Comparison of ENCODE assay signal across 16 cellular contexts in genomic region chr21:15740383-15740782, GRCh38. TPM values are rescaled to one million over a fixed set of nuclear protein-coding genes. Genes with fewer than 3 reads are reported as not detected.
DNase-seq lines count a peak whose midpoint lies in the region; TF ChIP-seq lines count a peak whose summit lies in the region.
"Had no signal": no experiment of that assay in that cellular context is flagged by ENCODE, and none has a peak within 500 bp of the region (broad histone marks: within the 10 kb centered on the region; RNA-seq: fewer than 3 reads in every experiment).

No MANE protein-coding gene starts in this region.

- peaks cover 39% of the 10 kb centered on the region for H3K36me3 Mint-ChIP-seq in activated T-cell treated with anti-CD3 and anti-CD28 coated beads, Interleukin-2, amount 50 U/mL, for 24 hours (ENCODE audit: low read depth)
- H3K36me3 Mint-ChIP-seq in endothelial cell (ENCODE audit: low read depth, unreplicated experiment) (peaks cover 9% of the 10 kb centered on the region), progenitor cell of endocrine pancreas (ENCODE audit: insufficient read depth) (peaks cover 21% of the 10 kb centered on the region)

- no peak for DNase-seq in activated T-cell treated with anti-CD3 and anti-CD28 coated beads, Interleukin-2, amount 50 U/mL, for 24 hours
- no peak for DNase-seq in activated T-cell treated with anti-CD3 and anti-CD28 coated beads, Interleukin-2, amount 50 U/mL, for 1 hour
- DNase-seq in endothelial cell (ENCODE audit: low spot score) (no peak), progenitor cell of endocrine pancreas (ENCODE audit: low spot score, unreplicated experiment) (no peak), GM10266 (ENCODE audit: extremely low spot score) (no peak), cerebellar cortex (ENCODE audit: low spot score) (no peak), HPDE6-E6E7 (ENCODE audit: extremely low spot score) (no peak)
- DNase-seq: 8988T, C1 segment of cervical spinal cord, Caco-2, HCEC 1CT, NCI-H1092, NCI-H2227 treated with DMSO at 0.1 percent for 48 hours, Peyer's patch had no signal

- peak overlapping the region; percentile 7 for H3K27ac Mint-ChIP-seq in activated T-cell treated with anti-CD3 and anti-CD28 coated beads, Interleukin-2, amount 50 U/mL, for 24 hours
- H3K27ac Mint-ChIP-seq in endothelial cell (ENCODE audit: unreplicated experiment) (peak overlapping the region; percentile 1), progenitor cell of endocrine pancreas (peak overlapping the region; percentile 80)

- no peaks in the 10 kb centered on the region for H3K9me3 ChIP-seq in HUES48 (ENCODE audit: control insufficient read depth, insufficient read depth, low read length)
- H3K9me3 ChIP-seq: Peyer's patch had no signal

- H3K4me1 ChIP-seq in HUES48 (ENCODE audit: control insufficient read depth, insufficient read depth, low read length), result peaks cover 70% of the 10 kb centered on the region

- peaks cover 88% of the 10 kb centered on the region for H3K4me1 Mint-ChIP-seq in activated T-cell treated with anti-CD3 and anti-CD28 coated beads, Interleukin-2, amount 50 U/mL, for 24 hours (ENCODE audit: low read depth)
- peaks cover 56% of the 10 kb centered on the region for H3K4me1 Mint-ChIP-seq in endothelial cell (ENCODE audit: unreplicated experiment)
- H3K4me1 Mint-ChIP-seq in progenitor cell of endocrine pancreas (ENCODE audit: low read depth), result peaks cover 42% of the 10 kb centered on the region

- no peaks in the 10 kb centered on the region for H3K9me3 Mint-ChIP-seq in activated T-cell treated with anti-CD3 and anti-CD28 coated beads, Interleukin-2, amount 50 U/mL, for 24 hours
- no peaks in the 10 kb centered on the region for H3K9me3 Mint-ChIP-seq in endothelial cell (ENCODE audit: unreplicated experiment)
- peaks cover 20% of the 10 kb centered on the region for H3K9me3 Mint-ChIP-seq in progenitor cell of endocrine pancreas (ENCODE audit: low read depth)

- H3K27ac ChIP-seq in HUES48 (ENCODE audit: low read depth, low read length), result peak overlapping the region; percentile 79
- H3K27ac ChIP-seq: Peyer's patch, SK-N-MC had no signal

- no peaks in the 10 kb centered on the region for H3K27me3 Mint-ChIP-seq in activated T-cell treated with anti-CD3 and anti-CD28 coated beads, Interleukin-2, amount 50 U/mL, for 24 hours
- peaks cover 5% of the 10 kb centered on the region for H3K27me3 Mint-ChIP-seq in endothelial cell (ENCODE audit: unreplicated experiment)
- H3K27me3 Mint-ChIP-seq in progenitor cell of endocrine pancreas, result no peaks in the 10 kb centered on the region

- H3K4me3 ChIP-seq in HUES48 (ENCODE audit: low read depth, low read length), result no peak overlapping the region
- H3K4me3 ChIP-seq: Peyer's patch, SK-N-MC had no signal

- H3K4me3 Mint-ChIP-seq in activated T-cell treated with anti-CD3 and anti-CD28 coated beads, Interleukin-2, amount 50 U/mL, for 24 hours, result no peak overlapping the region
- no peak overlapping the region for H3K4me3 Mint-ChIP-seq in endothelial cell (ENCODE audit: unreplicated experiment)
- H3K4me3 Mint-ChIP-seq in progenitor cell of endocrine pancreas (ENCODE audit: low read depth), result no peak overlapping the region

- H3K27me3 ChIP-seq in HUES48 (ENCODE audit: control insufficient read depth, insufficient read depth, low read length), result no peaks in the 10 kb centered on the region
- H3K27me3 ChIP-seq: Peyer's patch had no signal

- TF ChIP-seq CTCF in endothelial cell (IDR thresholded peaks at IDR 0.05; ENCODE audit: unreplicated experiment) (no peak), progenitor cell of endocrine pancreas (IDR thresholded peaks at IDR 0.05; ENCODE audit: unreplicated experiment) (no peak), GM10266 (IDR thresholded peaks at IDR 0.05; ENCODE audit: control insufficient read depth, insufficient read depth, low read depth, missing control alignments) (no peak)

- H3K9ac ChIP-seq in HUES48 (ENCODE audit: low read depth, low read length), result no peak overlapping the region

- H3K36me3 ChIP-seq in HUES48 (ENCODE audit: control insufficient read depth, insufficient read depth, low read length), result no peaks in the 10 kb centered on the region
- H3K36me3 ChIP-seq: Peyer's patch had no signal

RNA-seq across cellular contexts. Expression of gene USP25, which starts 10.6 kb away (rescaled TPM):
- total RNA-seq in endothelial cell (ENCODE audit: unreplicated experiment) (38.0 TPM), progenitor cell of endocrine pancreas (48.8 and 50.3 TPM in 2 replicates)

Comparison
In these comparisons a context has a peak if more than half of its experiments do, and no peak if none do; other contexts are left out.
1. H3K27ac Mint-ChIP-seq: peak in every context shown above with its lines; median percentile 80 in progenitor cell of endocrine pancreas; 7 in activated T-cell treated with anti-CD3 and anti-CD28 coated beads, Interleukin-2, amount 50 U/mL, for 24 hours; 1 in endothelial cell.